ENCODE assay signal across 9 cellular contexts in the genomic region with DNA sequence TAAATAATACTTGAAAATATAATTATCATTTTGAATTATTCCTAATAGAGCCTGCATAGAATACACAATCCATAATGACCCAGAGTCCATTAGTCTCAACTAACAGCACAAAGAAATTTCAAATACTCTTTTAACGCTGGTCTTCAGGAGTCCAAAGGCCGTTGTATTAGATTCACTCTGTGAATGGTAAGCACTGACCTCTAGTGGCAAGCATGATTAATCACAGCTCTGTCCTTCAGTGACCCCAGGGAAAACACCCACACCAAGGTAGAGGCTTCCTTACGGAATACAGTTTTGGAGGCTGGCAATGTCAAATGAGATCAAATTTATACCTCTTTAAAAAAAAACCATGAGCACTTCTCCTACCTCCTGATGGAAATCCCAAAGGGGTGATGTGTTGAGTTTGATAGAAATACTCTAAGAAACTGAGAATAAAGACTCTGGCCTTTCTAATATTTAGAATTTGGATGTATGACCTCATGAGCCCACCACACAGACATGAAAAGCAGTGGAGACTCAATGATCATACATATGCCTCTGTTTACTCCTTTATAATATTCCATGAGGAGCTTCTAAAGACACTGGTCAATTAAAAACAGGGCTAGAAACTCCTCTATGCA.
A peak's percentile ranks its signal among the peaks of the same experiment; 100 is the strongest.
DNase-seq lines count a peak whose midpoint lies in the region; ATAC-seq and TF ChIP-seq lines count a peak whose summit lies in the region.
"Had no signal": no experiment of that assay in that cellular context is flagged by ENCODE, and none has a peak within 500 bp of the region (broad histone marks: within the 10 kb centered on the region; RNA-seq: fewer than 3 reads in every experiment).

No MANE protein-coding gene starts in this region.

- peak; percentile 85 to 91 for TF ChIP-seq CTCF in brain (conservative IDR thresholded peaks at IDR 0.05)

- DNase-seq in DMS53 treated with DMSO at 0.1 percent for 48 hours (lab: John Stamatoyannopoulos, UW; ENCODE audit: unreplicated experiment) (peak; percentile 37), GM19240 (ENCODE audit: insufficient read length, low spot score) (peak; percentile 9), NCI-H748 (lab: John Stamatoyannopoulos, UW; ENCODE audit: unreplicated experiment) (peak; percentile 56), iris pigment epithelial cell (ENCODE audit: low read depth) (peak; percentile 75), stromal cell of bone marrow (ENCODE audit: low read depth) (peak; percentile 43)
- no peak for DNase-seq in activated naive CD4-positive, alpha-beta T cell (lab: John Stamatoyannopoulos, UW)

- no peaks in the 10 kb centered on the region for H3K4me1 Mint-ChIP-seq in brain

- H3K27ac Mint-ChIP-seq in brain: no peak overlapping the region
- H3K27ac Mint-ChIP-seq: activated naive CD8-positive, alpha-beta T cell had no signal

- peak; percentile 98 for ATAC-seq in HG03103 (IDR thresholded peaks at IDR 0.05; ENCODE audit: low read depth, unreplicated experiment)

- H3K4me3 Mint-ChIP-seq in brain: no peak overlapping the region
- H3K4me3 Mint-ChIP-seq: activated naive CD8-positive, alpha-beta T cell had no signal

- no peaks in the 10 kb centered on the region for H3K9me3 Mint-ChIP-seq in brain

- no peaks in the 10 kb centered on the region for H3K36me3 Mint-ChIP-seq in brain
- H3K36me3 Mint-ChIP-seq: activated naive CD8-positive, alpha-beta T cell had no signal

- H3K27me3 Mint-ChIP-seq in brain: no peaks in the 10 kb centered on the region
- H3K27me3 Mint-ChIP-seq: activated naive CD8-positive, alpha-beta T cell had no signal

Comparison
In these comparisons a context has a peak if more than half of its experiments do, and no peak if none do; other contexts are left out.
1. DNase-seq: peak in DMS53 treated with DMSO at 0.1 percent for 48 hours (single experiment), GM19240 (single experiment), NCI-H748 (single experiment), iris pigment epithelial cell (single experiment) and stromal cell of bone marrow (single experiment); none in activated naive CD4-positive, alpha-beta T cell (0 of 4).